8 cellular contexts compared by ENCODE assay signal in genomic region chr18:12391487-12392136, GRCh38. TPM values are rescaled to one million over a fixed set of nuclear protein-coding genes. Genes with fewer than 3 reads are reported as not detected.
A peak's percentile ranks its signal among the peaks of the same experiment; 100 is the strongest.
DNase-seq lines count a peak whose midpoint lies in the region; ATAC-seq, FAIRE-seq and TF ChIP-seq lines count a peak whose summit lies in the region.

No MANE protein-coding gene starts in this region.

- 2% methylated on average over 9 of the region's 9 CpGs for WGBS in A549 (ENCODE audit: missing lambda C conversion rate)
- 8 to 10% methylated on average over 9 of the region's 9 CpGs for WGBS in pancreas, 2 donors

- peak overlapping the region; percentile 34; the same call in 1 of the 3 replicates for H3K4me2 ChIP-seq in A549

- H3K27ac ChIP-seq in A549, result no peak overlapping the region
- no peak overlapping the region for H3K27ac ChIP-seq in HL-60 (replicated peaks)
- H3K27ac ChIP-seq in Panc1 (ENCODE audit: low read length), result no peak overlapping the region
- no peak overlapping the region for H3K27ac ChIP-seq in pancreas

- TF ChIP-seq CTCF in A549 (IDR thresholded peaks at IDR 0.05), result peak; percentile 83
- peak; percentile 90 for TF ChIP-seq CTCF in GM12874 (IDR thresholded peaks at IDR 0.05; ENCODE audit: insufficient read depth, low read depth, low read length)
- TF ChIP-seq CTCF in HL-60 (IDR thresholded peaks at IDR 0.05; ENCODE audit: insufficient read depth, low read length), result peak; percentile 97
- peak; percentile 94 for TF ChIP-seq CTCF in Panc1 (IDR thresholded peaks at IDR 0.05)
- TF ChIP-seq CTCF in pancreas (IDR thresholded peaks at IDR 0.05), result peak; percentile 42 to 88 (median 83)

- CTCF ChIA-PET in A549 (lab: Yijun Ruan, JAX) (interaction anchor here (0.5 to 8.7 kb wide), 40 partner anchors 10 to 1252 kb away, joined by 3 to 98 read pairs (median 4); partner anchors contain the start of genes AFG3L2, PRELID3A and SPIRE1), Panc1 (lab: Charles Lee) (interaction anchor here (0.6 kb wide), 1 partner anchor 205 kb away, joined by 3 read pairs; no protein-coding TSS in a partner anchor)

- BruUV-seq in Panc1 (replicated peaks; lab: Mats Ljungman, UMichigan), result no TSS peak

- no peak overlapping the region for H3K4me3 ChIP-seq in A549
- no peak overlapping the region for H3K4me3 ChIP-seq in HL-60 (replicated peaks; ENCODE audit: insufficient read depth, low read length)
- no peak overlapping the region for H3K4me3 ChIP-seq in Panc1 (ENCODE audit: low read depth in 2 of 2, low read length in 2 of 2)
- no peak overlapping the region for H3K4me3 ChIP-seq in pancreas

- H3K27me3 ChIP-seq in HL-60 (ENCODE audit: insufficient read depth, poor library complexity, severe bottlenecking) (peaks cover 14% of the 10 kb centered on the region), Panc1 (ENCODE audit: control insufficient read depth, insufficient read depth, low read length) (no peaks in the 10 kb centered on the region), pancreas (no peaks in the 10 kb centered on the region)

- TF ChIP-seq POLR2A in A549 (IDR thresholded peaks at IDR 0.05; ENCODE audit: low read length), result no peak

- POLR2A ChIA-PET in A549 (lab: Yijun Ruan, JAX) (no interaction called here), Panc1 (lab: Charles Lee) (no interaction called here)

- H3K36me3 ChIP-seq in Panc1 (ENCODE audit: control insufficient read depth, insufficient read depth, low read length) (no peaks in the 10 kb centered on the region), pancreas (no peaks in the 10 kb centered on the region)

- ATAC-seq in A549, result peak; percentile 84
- peak; percentile 84 for ATAC-seq in Panc1
- peak; percentile 85 to 99 (median 98) for ATAC-seq in pancreas

- TF ChIP-seq RAD21 in A549 (conservative IDR thresholded peaks at IDR 0.05 in 1 of 2, IDR thresholded peaks at IDR 0.05 in 1 of 2), result peak; percentile 90 to 94

- intact Hi-C loops in Panc1 (cut with micrococcal nuclease; ENCODE audit: unreplicated experiment) (loop anchor here (1.0 kb wide), 1 partner anchor 268 kb away; no protein-coding TSS in a partner anchor), pancreas (cut with DNase I) (loop anchor here in 2 of 3 donors (5.0 kb wide), 1 partner anchor 271 kb away; no protein-coding TSS in a partner anchor)

- H3K9me3 ChIP-seq in A549 (no peaks in the 10 kb centered on the region), Panc1 (ENCODE audit: control insufficient read depth, insufficient read depth, low read depth, low read length) (no peaks in the 10 kb centered on the region), pancreas (no peaks in the 10 kb centered on the region)

- DNase-seq in A549 (ENCODE audit: low read depth in 1 of 2, low spot score in 1 of 2), result peak; percentile 46 to 53
- DNase-seq in HL-60 (ENCODE audit: low read depth in 1 of 2, low spot score in 1 of 2), result peak in 1 of 2 experiments; percentile 57
- peak; percentile 55 for DNase-seq in Panc1 (ENCODE audit: low read depth, low spot score)
- DNase-seq in activated naive CD4-positive, alpha-beta T cell treated with anti-CD3 and anti-CD28 coated beads, Interleukin-2, amount 50 U/mL, for 16 hours, result peak; percentile 47
- peak; percentile 65 for DNase-seq in glomerular visceral epithelial cell (ENCODE audit: extremely low spot score)
- peak in 4 of 6 donors; percentile 33 to 65 (median 42) for DNase-seq in pancreas
- no peak for DNase-seq in DMS153 (lab: John Stamatoyannopoulos, UW)

- in situ Hi-C loops in Panc1 (cut with HindIII; ENCODE audit: low pct_unique_long_range_greater_than_20kb, low sequenced_read_pairs), result no loop called here

- no peak for TF ChIP-seq EP300 in A549 (IDR thresholded peaks at IDR 0.05)

- no peak for FAIRE-seq in A549 (lab: Jason Lieb, UNC)
- no peak for FAIRE-seq in pancreas (lab: Jason Lieb, UNC)

- H3K4me1 ChIP-seq in A549 (peaks cover 19% of the 10 kb centered on the region; the same call in 2 of the 3 replicates), Panc1 (ENCODE audit: control insufficient read depth, insufficient read depth, low read length) (no peaks in the 10 kb centered on the region; the same call in 1 of the 2 replicates), pancreas (no peaks in the 10 kb centered on the region)

TF ChIP-seq in A549, 52 proteins besides CTCF, POLR2A, EP300 and RAD21:
- no peak for TF ChIP-seq BCL3 (IDR thresholded peaks at IDR 0.05)
- TF ChIP-seq SMC3 (IDR thresholded peaks at IDR 0.05), result peak; percentile 85

RNA-seq across cellular contexts. Expression of gene AFG3L2, which starts 14.6 kb away (rescaled TPM):
- 36.5 and 56.4 TPM in 2 replicates for polyA plus RNA-seq in A549 (2011; rRNA removed)
- 22.8 and 23.3 TPM in 2 replicates for polyA plus RNA-seq in A549 (2012; cell fraction: cytosol; rRNA removed)
- 19.3 and 27.7 TPM in 2 replicates for polyA plus RNA-seq in A549 (2012; cell fraction: nucleus; rRNA removed)
- 33.7 to 37.8 TPM (median 33.8 TPM) in 3 replicates for polyA plus RNA-seq in A549 (2017; fragmentation: RNase III; extraction: RNeasy Plus Mini Kit Qiagen cat#74134 plus additional on column Dnase treatment)
- polyA minus RNA-seq in A549 (2011; rRNA and poly(A)+ RNA removed), result 25.9 and 28.7 TPM in 2 replicates
- total RNA-seq in Panc1 (2021; ENCODE audit: unreplicated experiment), result 58.0 TPM
- 32.6 TPM for polyA plus RNA-seq in Panc1 (2012; ENCODE audit: insufficient read length)
- total RNA-seq in pancreas, result 10 to 100 TPM; 22.0 to 31.1 (median 23.4) TPM
- 10 to 100 TPM; 13.6 to 25.8 TPM for polyA plus RNA-seq in pancreas

RNA-seq across cellular contexts. Expression of gene PRELID3A, which starts 16.1 kb away (rescaled TPM):
- polyA plus RNA-seq in A549 (2011; rRNA removed) (8.6 and 10.8 TPM in 2 replicates), A549 (2017; fragmentation: RNase III; extraction: RNeasy Plus Mini Kit Qiagen cat#74134 plus additional on column Dnase treatment) (10.0 to 10.4 TPM (median 10.3 TPM) in 3 replicates), pancreas (1 to 10 TPM in 1 of 2 donors, under 1 TPM in 1; 0.87 to 1.1 TPM)
- 8.9 and 10.0 TPM in 2 replicates for polyA plus RNA-seq in A549 (2012; cell fraction: cytosol; rRNA removed)
- polyA plus RNA-seq in A549 (2012; cell fraction: nucleus; rRNA removed), result 14.3 and 16.5 TPM in 2 replicates
- polyA minus RNA-seq in A549 (2011; rRNA and poly(A)+ RNA removed), result 1.2 and 2.4 TPM in 2 replicates
- total RNA-seq in Panc1 (2021; ENCODE audit: unreplicated experiment) (9.3 TPM), pancreas (1 to 10 TPM in 2 of 6 donors, under 1 TPM in 4; 0.32 to 1.7 (median 0.78) TPM)
- 8.3 TPM for polyA plus RNA-seq in Panc1 (2012; ENCODE audit: insufficient read length)
